In genomic region chr1:117058810-117059209, GRCh38 we compare ENCODE assay signal across 8 cellular contexts. TPM values are rescaled to one million over a fixed set of nuclear protein-coding genes. Genes with fewer than 3 reads are reported as not detected.
DNase-seq lines count a peak whose midpoint lies in the region; ATAC-seq and TF ChIP-seq lines count a peak whose summit lies in the region.

No MANE protein-coding gene starts in this region.

- H3K9me3 Mint-ChIP-seq in H9: no peaks in the 10 kb centered on the region

- H2BK20ac ChIP-seq in H9 (ENCODE audit: low read depth, low read length, poor library complexity, severe bottlenecking): no peak overlapping the region

- no peaks in the 10 kb centered on the region for H3K79me1 ChIP-seq in H9 (ENCODE audit: insufficient read depth, low read depth, low read length, poor library complexity, severe bottlenecking)

- no peaks in the 10 kb centered on the region for H4K20me1 ChIP-seq in H9 (ENCODE audit: control insufficient read depth, insufficient read depth, insufficient read length)

- peak overlapping the region; percentile 99 for H3K27ac ChIP-seq in 22Rv1
- H3K27ac ChIP-seq in H9 (ENCODE audit: insufficient read length, low read depth, low read length): no peak overlapping the region

- peak overlapping the region; percentile 72 for H3K4me2 ChIP-seq in H9 (ENCODE audit: insufficient read depth, insufficient read length, low read length)

- no peaks in the 10 kb centered on the region for H3K4me1 ChIP-seq in H9 (ENCODE audit: insufficient read depth, low read length)

- TF ChIP-seq CTCF in 22Rv1 (IDR thresholded peaks at IDR 0.05) (no peak), H9 (conservative IDR thresholded peaks at IDR 0.05) (no peak)

- peaks cover 17% of the 10 kb centered on the region for H3K23me2 ChIP-seq in H9 (ENCODE audit: insufficient read length, low read depth, low read length, poor library complexity, severe bottlenecking)

- ATAC-seq in GM21367 (IDR thresholded peaks at IDR 0.05; ENCODE audit: unreplicated experiment): no peak
- no peak for ATAC-seq in HG02759 (IDR thresholded peaks at IDR 0.05; ENCODE audit: unreplicated experiment)
- no peak for ATAC-seq in left lobe of liver

- H3K9ac ChIP-seq in H9 (ENCODE audit: extremely low read depth, insufficient read length, low read length): peak overlapping the region; percentile 58

- no CpG with 5 or more reads among the region's 4 CpGs for WGBS in H9 (ENCODE audit: extremely low coverage, insufficient read length, low lambda C conversion rate)

- no peak overlapping the region for H4K5ac ChIP-seq in H9 (ENCODE audit: insufficient read length, low read depth, low read length)

- H3K18ac ChIP-seq in H9 (ENCODE audit: insufficient read length, low read depth, low read length): no peak overlapping the region

- no peaks in the 10 kb centered on the region for H3K79me2 ChIP-seq in H9 (ENCODE audit: insufficient read depth, low read length)

- no peaks in the 10 kb centered on the region for H3K27me3 ChIP-seq in H9 (ENCODE audit: insufficient read depth, low read length)

- H2BK5ac ChIP-seq in H9 (ENCODE audit: insufficient read length, low read length): no peak overlapping the region

- peaks cover 5 to 27% (median 18%) of the 10 kb centered on the region in 3 experiments; a peak in 6 of 7 replicates for H3K36me3 Mint-ChIP-seq in H9 (ENCODE audit: insufficient read depth in 1 of 3, low read depth in 3 of 3)

- H2BK15ac ChIP-seq in H9 (ENCODE audit: low read depth, low read length): no peak overlapping the region

- no peak overlapping the region for H3T11ph ChIP-seq in H9 (ENCODE audit: low read length)

- H3K4ac ChIP-seq in H9 (ENCODE audit: low read depth, low read length): no peak overlapping the region

- DNase-seq in H9 (no peak), RPMI8226 (peak; percentile 4), left lobe of liver (ENCODE audit: low spot score) (no peak), NCI-H1048 (lab: John Stamatoyannopoulos, UW) (no peak)

- peak overlapping the region; percentile 94 for H3K4me3 ChIP-seq in iPS-18c (ENCODE audit: insufficient read depth, low read depth, low read length)

- no peak overlapping the region for H3K14ac ChIP-seq in H9 (ENCODE audit: insufficient read depth, low read length)

- H2AK5ac ChIP-seq in H9 (ENCODE audit: insufficient read length, low read length): no peak overlapping the region

- H3K4me3 Mint-ChIP-seq in H9: no peak overlapping the region

- H3K56ac ChIP-seq in H9 (ENCODE audit: insufficient read length, low read depth, low read length): no peak overlapping the region

- no peaks in the 10 kb centered on the region for H3K9me3 ChIP-seq in H9 (ENCODE audit: control insufficient read depth, low read depth, low read length)
- no peaks in the 10 kb centered on the region for H3K9me3 ChIP-seq in iPS-18c (ENCODE audit: control insufficient read depth, insufficient read depth, low read length)

- H2BK12ac ChIP-seq in H9 (ENCODE audit: insufficient read length, low read depth, low read length): no peak overlapping the region

- H2BK120ac ChIP-seq in H9 (ENCODE audit: low read depth, low read length, poor library complexity, severe bottlenecking): no peak overlapping the region

- no peak overlapping the region for H2AFZ ChIP-seq in H9 (ENCODE audit: low read length)

- peak overlapping the region in 2 of 3 experiments; percentile 30 to 53; a peak in 5 of 7 replicates for H3K27ac Mint-ChIP-seq in H9

- H3K27me3 Mint-ChIP-seq in H9 (ENCODE audit: low read depth): no peaks in the 10 kb centered on the region

- no peak overlapping the region for H4K8ac ChIP-seq in H9 (replicated peaks; ENCODE audit: insufficient read length, low read depth, low read length)

- no peak overlapping the region for H4K91ac ChIP-seq in H9 (ENCODE audit: insufficient read length, low read depth, low read length)

- no peak overlapping the region for H3K23ac ChIP-seq in H9 (ENCODE audit: insufficient read length, low read depth, low read length)

- peaks cover 12 to 19% of the 10 kb centered on the region in 2 experiments for H3K4me1 Mint-ChIP-seq in H9

RNA-seq across cellular contexts. Expression of gene TTF2, which starts 1.3 kb away (rescaled TPM):
- 83.5 and 86.4 TPM in 2 replicates for total RNA-seq in H9 (2021)
- total RNA-seq in left lobe of liver: 2.9 TPM

RNA-seq across cellular contexts. Expression of gene CD101, which starts 57.2 kb away (rescaled TPM):
- total RNA-seq in H9 (2021) (1.5 and 1.8 TPM in 2 replicates), left lobe of liver (0.15 TPM)

Comparison
In these comparisons a context has a peak if more than half of its experiments do, and no peak if none do; other contexts are left out.
1. RNA of gene TTF2, which starts 1.3 kb away (total RNA-seq): 83.5 to 86.4 TPM in H9; 2.9 TPM in left lobe of liver (single experiment); every median in the first group is over 10 times any median in the second.